Comparison of ENCODE assay signal across 9 cellular contexts in the genomic region with DNA sequence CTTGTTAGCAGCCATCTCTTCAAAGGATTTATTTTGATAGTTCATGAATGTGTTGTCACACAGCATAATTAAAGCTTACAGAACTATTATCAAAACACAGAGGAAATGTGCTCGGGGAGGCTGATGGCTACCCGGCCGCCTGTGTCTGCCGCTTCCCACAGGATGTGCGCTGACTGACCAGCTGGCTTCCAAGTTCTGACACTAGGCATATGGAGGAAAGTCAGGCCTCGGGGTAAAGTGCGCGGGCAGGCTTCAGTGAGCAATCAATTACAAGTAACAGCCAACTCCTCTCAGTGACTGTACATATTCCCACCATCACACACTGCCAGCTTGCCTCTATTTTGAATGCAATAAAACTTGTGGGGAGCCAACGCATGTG.
DNase-seq lines count a peak whose midpoint lies in the region; ATAC-seq, FAIRE-seq and TF ChIP-seq lines count a peak whose summit lies in the region.
"Had no signal": no experiment of that assay in that cellular context is flagged by ENCODE, and none has a peak within 500 bp of the region (broad histone marks: within the 10 kb centered on the region; RNA-seq: fewer than 3 reads in every experiment).

No MANE protein-coding gene starts in this region.

- peaks cover 15% of the 10 kb centered on the region for H3K4me1 ChIP-seq in astrocyte (ENCODE audit: insufficient read depth, low read length)
- H3K4me1 ChIP-seq in right cardiac atrium (ENCODE audit: control insufficient read depth, insufficient read depth, low read length): peaks cover 2% of the 10 kb centered on the region
- H3K4me1 ChIP-seq in subcutaneous abdominal adipose tissue (ENCODE audit: control insufficient read depth in 5 of 5, insufficient read depth in 5 of 5, low read length in 5 of 5): peaks cover 9 to 67% (median 62%) of the 10 kb centered on the region in 5 donors

- H3K79me2 ChIP-seq in astrocyte (ENCODE audit: insufficient read depth, low read length): no peaks in the 10 kb centered on the region

- peaks cover 2% of the 10 kb centered on the region for H3K27me3 Mint-ChIP-seq in astrocyte (ENCODE audit: low read depth, unreplicated experiment)
- H3K27me3 Mint-ChIP-seq in activated T-helper 1 cell treated with anti-CD3 and anti-CD28 coated beads, Interleukin-12 subunit alpha, Interleukin-12 subunit beta, Interleukin-2, Interleukin-4 antibody, amounts not matched to agents 30 ng/mL and 10 ng/mL and 1 ng/mL, durations not matched to agents 14 hours and 24 hours and 36 hours (ENCODE audit: insufficient read depth): peaks cover 8% of the 10 kb centered on the region

- no peaks in the 10 kb centered on the region for H3K9me3 Mint-ChIP-seq in astrocyte (ENCODE audit: unreplicated experiment)
- no peaks in the 10 kb centered on the region for H3K9me3 Mint-ChIP-seq in activated T-helper 1 cell treated with anti-CD3 and anti-CD28 coated beads, Interleukin-12 subunit alpha, Interleukin-12 subunit beta, Interleukin-2, Interleukin-4 antibody, amounts not matched to agents 30 ng/mL and 10 ng/mL and 1 ng/mL, durations not matched to agents 14 hours and 24 hours and 36 hours

- 32% methylated on average over 9 of the region's 9 CpGs for WGBS in right cardiac atrium

- H3K4me3 ChIP-seq in astrocyte (ENCODE audit: insufficient read depth, low read depth, low read length) (no peak overlapping the region), right cardiac atrium (ENCODE audit: low read length) (no peak overlapping the region), subcutaneous abdominal adipose tissue (ENCODE audit: low read depth in 1 of 5, low read length in 5 of 5) (peak overlapping the region in 4 of 5 donors; percentile 8 to 41 (median 34))

- DNase-seq in H4 (ENCODE audit: low spot score) (peak; percentile 38), astrocyte (ENCODE audit: low read depth) (peak; percentile 75), right cardiac atrium (peak; percentile 57 to 83 (median 73)), T1000 (lab: John Stamatoyannopoulos, UW) (no peak)
- DNase-seq in activated T-helper 1 cell treated with anti-CD3 and anti-CD28 coated beads, Interleukin-12 subunit alpha, Interleukin-12 subunit beta, Interleukin-2, Interleukin-4 antibody, amounts not matched to agents 30 ng/mL and 10 ng/mL and 1 ng/mL, durations not matched to agents 14 hours and 24 hours and 36 hours (ENCODE audit: low spot score): no peak
- DNase-seq in activated T-cell treated with anti-CD3 and anti-CD28 coated beads, Interleukin-2, amount 50 U/mL, for 48 hours: no peak
- DNase-seq: activated CD4-positive, alpha-beta T cell treated with anti-CD3 and anti-CD28 coated beads, Interleukin-2, amount 50 U/mL, for 48 hours had no signal

- H3K4me1 Mint-ChIP-seq in astrocyte (ENCODE audit: low read depth, unreplicated experiment): peaks cover 16% of the 10 kb centered on the region
- H3K4me1 Mint-ChIP-seq in activated T-helper 1 cell treated with anti-CD3 and anti-CD28 coated beads, Interleukin-12 subunit alpha, Interleukin-12 subunit beta, Interleukin-2, Interleukin-4 antibody, amounts not matched to agents 30 ng/mL and 10 ng/mL and 1 ng/mL, durations not matched to agents 14 hours and 24 hours and 36 hours (ENCODE audit: low read depth): peaks cover 6% of the 10 kb centered on the region

- no peak for TF ChIP-seq CTCF in astrocyte (IDR thresholded peaks at IDR 0.05; ENCODE audit: insufficient read depth, low read depth, low read length)

- H3K27ac ChIP-seq in astrocyte (ENCODE audit: low read depth, low read length): peak overlapping the region; percentile 3
- H3K27ac ChIP-seq in right cardiac atrium (ENCODE audit: low read length): peak overlapping the region; percentile 11
- H3K27ac ChIP-seq in subcutaneous abdominal adipose tissue (ENCODE audit: low read depth, low read length): peak overlapping the region; percentile 94

- H3K36me3 Mint-ChIP-seq in astrocyte (ENCODE audit: low read depth, unreplicated experiment): no peaks in the 10 kb centered on the region
- H3K36me3 Mint-ChIP-seq in activated T-helper 1 cell treated with anti-CD3 and anti-CD28 coated beads, Interleukin-12 subunit alpha, Interleukin-12 subunit beta, Interleukin-2, Interleukin-4 antibody, amounts not matched to agents 30 ng/mL and 10 ng/mL and 1 ng/mL, durations not matched to agents 14 hours and 24 hours and 36 hours (ENCODE audit: low read depth): no peaks in the 10 kb centered on the region

- H2AFZ ChIP-seq in astrocyte (ENCODE audit: low read depth, low read length): peak overlapping the region; percentile 12

- H3K9ac ChIP-seq in astrocyte (ENCODE audit: low read length) (peak overlapping the region; percentile 17), subcutaneous abdominal adipose tissue (ENCODE audit: low read length in 5 of 5) (peak overlapping the region in 3 of 5 donors; percentile 6 to 49 (median 39))

- no peak overlapping the region for H3K27ac Mint-ChIP-seq in astrocyte (ENCODE audit: unreplicated experiment)
- no peak overlapping the region for H3K27ac Mint-ChIP-seq in activated T-helper 1 cell treated with anti-CD3 and anti-CD28 coated beads, Interleukin-12 subunit alpha, Interleukin-12 subunit beta, Interleukin-2, Interleukin-4 antibody, amounts not matched to agents 30 ng/mL and 10 ng/mL and 1 ng/mL, durations not matched to agents 14 hours and 24 hours and 36 hours

- H3K4me2 ChIP-seq in astrocyte (ENCODE audit: low read length): peak overlapping the region; percentile 59

- H3K4me3 Mint-ChIP-seq in astrocyte (ENCODE audit: unreplicated experiment): no peak overlapping the region
- no peak overlapping the region for H3K4me3 Mint-ChIP-seq in activated T-helper 1 cell treated with anti-CD3 and anti-CD28 coated beads, Interleukin-12 subunit alpha, Interleukin-12 subunit beta, Interleukin-2, Interleukin-4 antibody, amounts not matched to agents 30 ng/mL and 10 ng/mL and 1 ng/mL, durations not matched to agents 14 hours and 24 hours and 36 hours

- H3K9me3 ChIP-seq in astrocyte (ENCODE audit: insufficient read depth, low read depth, low read length) (no peaks in the 10 kb centered on the region), right cardiac atrium (ENCODE audit: control insufficient read depth, low read length) (no peaks in the 10 kb centered on the region), subcutaneous abdominal adipose tissue (ENCODE audit: control insufficient read depth in 5 of 5, low read length in 5 of 5) (no peaks in the 10 kb centered on the region)

- intact Hi-C loops in right cardiac atrium (cut with DNase I): no loop called here
- intact Hi-C loops in activated T-helper 1 cell treated with anti-CD3 and anti-CD28 coated beads, Interleukin-12 subunit alpha, Interleukin-12 subunit beta, Interleukin-2, Interleukin-4 antibody, amounts not matched to agents 30 ng/mL and 10 ng/mL and 1 ng/mL, durations not matched to agents 14 hours and 24 hours and 36 hours (cut with micrococcal nuclease): no loop called here

- no peaks in the 10 kb centered on the region for H3K27me3 ChIP-seq in astrocyte (ENCODE audit: insufficient read depth, low read length)
- no peaks in the 10 kb centered on the region for H3K27me3 ChIP-seq in right cardiac atrium (ENCODE audit: control insufficient read depth, insufficient read depth)
- no peaks in the 10 kb centered on the region for H3K27me3 ChIP-seq in subcutaneous abdominal adipose tissue (ENCODE audit: control insufficient read depth in 5 of 5, insufficient read depth in 4 of 5, low read length in 5 of 5)

- FAIRE-seq in astrocyte (lab: Jason Lieb, UNC): no peak

- ATAC-seq in right cardiac atrium (peak; percentile 74 to 84), HG03108 (IDR thresholded peaks at IDR 0.05; ENCODE audit: unreplicated experiment) (no peak)

- H4K20me1 ChIP-seq in astrocyte (ENCODE audit: insufficient read depth, low read length): no peaks in the 10 kb centered on the region

- H3K36me3 ChIP-seq in astrocyte (ENCODE audit: insufficient read depth, low read length): no peaks in the 10 kb centered on the region
- H3K36me3 ChIP-seq in subcutaneous abdominal adipose tissue (ENCODE audit: control insufficient read depth in 5 of 5, insufficient read depth in 5 of 5, low read length in 5 of 5): peaks cover 0 to 6% (median 0%) of the 10 kb centered on the region in 5 donors

Comparison
In these comparisons a context has a peak if more than half of its experiments do, and no peak if none do; other contexts are left out.
1. DNase-seq: peak in H4 (single experiment), astrocyte (single experiment) and right cardiac atrium (3 of 3); none in activated T-helper 1 cell treated with anti-CD3 and anti-CD28 coated beads, Interleukin-12 subunit alpha, Interleukin-12 subunit beta, Interleukin-2, Interleukin-4 antibody, amounts not matched to agents 30 ng/mL and 10 ng/mL and 1 ng/mL, durations not matched to agents 14 hours and 24 hours and 36 hours (single experiment), T1000 (single experiment) and activated T-cell treated with anti-CD3 and anti-CD28 coated beads, Interleukin-2, amount 50 U/mL, for 48 hours (0 of 2).
2. H3K27ac ChIP-seq: peak in every context shown above with its lines; median percentile 94 in subcutaneous abdominal adipose tissue; 11 in right cardiac atrium; 3 in astrocyte.
3. H3K4me3 ChIP-seq: peak in subcutaneous abdominal adipose tissue (4 of 5); none in astrocyte (single experiment) and right cardiac atrium (single experiment).